In the genomic region with DNA sequence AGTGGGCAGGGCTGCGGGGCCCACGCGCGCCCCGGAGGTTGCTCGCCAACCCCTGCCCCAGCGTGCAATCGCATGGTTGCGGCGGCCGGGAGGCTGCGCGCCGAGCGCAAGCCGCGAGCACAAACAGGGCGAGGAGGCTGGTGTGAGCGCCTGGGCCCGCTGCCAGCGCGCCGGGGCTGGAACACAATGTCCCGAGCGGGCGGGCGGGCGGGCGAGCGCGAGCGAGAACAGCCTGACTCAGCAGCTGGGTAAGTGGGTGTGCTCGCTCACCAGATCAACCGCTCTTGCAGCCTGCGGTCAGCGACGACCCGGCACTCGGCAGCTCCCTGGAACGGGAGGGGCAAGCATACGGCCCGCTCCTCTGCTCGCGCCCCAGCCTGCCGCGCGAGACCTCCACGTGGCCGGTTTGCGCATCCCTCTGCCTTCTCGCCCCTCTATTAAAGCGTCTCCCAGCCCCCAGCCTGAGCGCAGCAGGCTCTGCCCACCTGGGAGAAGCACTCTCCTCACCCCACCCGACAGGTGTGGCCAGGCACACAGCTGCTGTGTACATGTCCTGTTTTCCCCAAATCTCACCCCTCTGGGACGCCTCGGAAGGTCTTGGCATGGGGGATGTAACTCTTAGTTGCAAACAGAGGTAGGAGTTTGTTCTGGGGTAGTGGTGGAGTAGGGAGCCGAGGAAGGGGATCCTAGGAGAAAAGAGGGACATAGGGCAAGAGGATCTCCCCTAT, we compare ENCODE assay signal across 8 cellular contexts. TPM values are rescaled to one million over a fixed set of nuclear protein-coding genes. Genes with fewer than 3 reads are reported as not detected.
A peak's percentile ranks its signal among the peaks of the same experiment; 100 is the strongest.
DNase-seq lines count a peak whose midpoint lies in the region; ATAC-seq and TF ChIP-seq lines count a peak whose summit lies in the region.

No MANE protein-coding gene starts in this region.

- intact Hi-C loops in left colon (cut with DNase I, micrococcal nuclease) = loop anchor here in 1 of 2 donors (5.0 kb wide), 1 partner anchor 41 kb away; a partner anchor contains a TSS

- peak overlapping the region; percentile 99 for H3K27ac ChIP-seq in cingulate gyrus (ENCODE audit: low read depth, low read length)

- ATAC-seq in HG03135 (IDR thresholded peaks at IDR 0.05; ENCODE audit: unreplicated experiment) (peak; percentile 44), left colon (peak; percentile 49)

- peak; percentile 39 for TF ChIP-seq POLR2A in GM18526 (IDR thresholded peaks at IDR 0.05; ENCODE audit: extremely low read depth, insufficient read length)

- DNase-seq in 8988T (peak; percentile 77), NCI-H524 (lab: John Stamatoyannopoulos, UW) (peak; percentile 73 to 77), left colon (peak; percentile 92 to 97)
- peak; percentile 75 to 87 for DNase-seq in activated CD4-positive, alpha-beta T cell treated with anti-CD3 and anti-CD28 coated beads for 4 hours
- DNase-seq in stimulated activated CD4-positive, alpha-beta T cell treated with anti-CD3 and anti-CD28 coated beads, Interleukin-1b, Interleukin-23, amount 100 ng/mL, for 24 hours (ENCODE audit: low read depth in 4 of 4, low spot score in 1 of 4) = peak in 3 of 4 experiments; percentile 52 to 79 (median 60)

RNA-seq across cellular contexts. Expression of a gene that starts 8.7 kb away (rescaled TPM):
- total RNA-seq in left colon = under 1 TPM in 1 of 2 donors, not detected in 1; 0.46 TPM

RNA-seq across cellular contexts. Expression of a gene that starts 39.4 kb away (rescaled TPM):
- total RNA-seq in left colon = 100 to 1,000 TPM in 1 of 2 donors, 10 to 100 TPM in 1; 40.3 to 252 TPM

RNA-seq across cellular contexts. Expression of a gene that starts 48.3 kb away (rescaled TPM):
- total RNA-seq in left colon = not detected

RNA-seq across cellular contexts. Expression of a gene that starts 52.7 kb away (rescaled TPM):
- total RNA-seq in left colon = not detected

Comparison
In these comparisons a context has a peak if more than half of its experiments do, and no peak if none do; other contexts are left out.
1. Peak in every context shown above with its lines: DNase-seq, ATAC-seq and H3K27ac ChIP-seq.